Comparison of ENCODE assay signal across 19 cellular contexts in genomic region chr20:2575682-2576081, GRCh38. TPM values are rescaled to one million over a fixed set of nuclear protein-coding genes. Genes with fewer than 3 reads are reported as not detected.
DNase-seq lines count a peak whose midpoint lies in the region; ATAC-seq and TF ChIP-seq lines count a peak whose summit lies in the region.
"Had no signal": no experiment of that assay in that cellular context is flagged by ENCODE, and none has a peak within 500 bp of the region (broad histone marks: within the 10 kb centered on the region; RNA-seq: fewer than 3 reads in every experiment).

No MANE protein-coding gene starts in this region.

- ATAC-seq in SK-N-SH treated with all-trans-retinoic acid at 6 μM for 48 hours (no peak), HG02840 (IDR thresholded peaks at IDR 0.05; ENCODE audit: low FRiP score, unreplicated experiment) (no peak)
- ATAC-seq: CD8-positive, alpha-beta T cell had no signal

- WGBS in tibial nerve, 2 donors, result 19 to 24% methylated on average over 1 of the region's 1 CpG

- peak overlapping the region; percentile 78 for H3K27ac ChIP-seq in SK-N-MC
- H3K27ac ChIP-seq in tibial nerve, result no peak overlapping the region
- H3K27ac ChIP-seq: BLaER1, C4-2B, GM23248 had no signal

- no peak overlapping the region for H3K9ac ChIP-seq in SK-N-MC (ENCODE audit: insufficient read length)
- H3K9ac ChIP-seq: BLaER1, GM23248 had no signal

- H3K4me1 ChIP-seq in tibial nerve, result no peaks in the 10 kb centered on the region
- H3K4me1 ChIP-seq: BLaER1, Caco-2 had no signal

- H3K4me3 ChIP-seq in SK-N-MC (peak overlapping the region; percentile 19), tibial nerve (no peak overlapping the region)
- H3K4me3 ChIP-seq: BLaER1, GM23248 had no signal

- H3K27ac Mint-ChIP-seq in nephron, result peak overlapping the region; percentile 27 to 83 (median 73)
- H3K27ac Mint-ChIP-seq: B cell; CD4-positive, CD25-positive, alpha-beta regulatory T cell; CD8-positive, alpha-beta T cell had no signal

- no peaks in the 10 kb centered on the region for H3K9me3 Mint-ChIP-seq in nephron
- H3K9me3 Mint-ChIP-seq: CD4-positive, CD25-positive, alpha-beta regulatory T cell; CD8-positive, alpha-beta T cell had no signal

- no peaks in the 10 kb centered on the region for H3K36me3 ChIP-seq in SK-N-MC (ENCODE audit: insufficient read depth, low read length)
- H3K36me3 ChIP-seq in tibial nerve, result no peaks in the 10 kb centered on the region
- H3K36me3 ChIP-seq: BLaER1 had no signal

- TF ChIP-seq POLR2A in tibial nerve (IDR thresholded peaks at IDR 0.05), result no peak

- peaks cover 18% of the 10 kb centered on the region for H3K4me1 Mint-ChIP-seq in nephron
- H3K4me1 Mint-ChIP-seq: B cell; CD4-positive, CD25-positive, alpha-beta regulatory T cell had no signal

- peaks cover 22% of the 10 kb centered on the region for H3K27me3 Mint-ChIP-seq in nephron (ENCODE audit: low read depth)

- H3K9me3 ChIP-seq in SK-N-MC (ENCODE audit: low read depth, low read length), result no peaks in the 10 kb centered on the region
- no peaks in the 10 kb centered on the region for H3K9me3 ChIP-seq in tibial nerve
- H3K9me3 ChIP-seq: BLaER1, Caco-2 had no signal

- no peak for TF ChIP-seq EP300 in tibial nerve (IDR thresholded peaks at IDR 0.05)

- peaks cover 0 to 19% of the 10 kb centered on the region in 2 donors for H3K27me3 ChIP-seq in tibial nerve
- H3K27me3 ChIP-seq: BLaER1 had no signal

- no peaks in the 10 kb centered on the region for H3K36me3 Mint-ChIP-seq in nephron (ENCODE audit: low read depth)
- H3K36me3 Mint-ChIP-seq: CD4-positive, CD25-positive, alpha-beta regulatory T cell; CD8-positive, alpha-beta T cell had no signal

- DNase-seq in SK-N-MC (ENCODE audit: low read depth, low spot score), result no peak
- no peak for DNase-seq in tibial nerve (ENCODE audit: low spot score in 2 of 2)
- no peak for DNase-seq in LoVo (ENCODE audit: low spot score)
- DNase-seq: Caco-2; CD4-positive, CD25-positive, alpha-beta regulatory T cell; CD8-positive, alpha-beta T cell; DMS153; DND-41; GM23248; H7; HCEC 1CT had no signal

- TF ChIP-seq CTCF in nephron (IDR thresholded peaks at IDR 0.05; ENCODE audit: unreplicated experiment in 3 of 3), result no peak
- no peak for TF ChIP-seq CTCF in tibial nerve (IDR thresholded peaks at IDR 0.05)

- no peak overlapping the region for H3K4me3 Mint-ChIP-seq in nephron
- H3K4me3 Mint-ChIP-seq: B cell; CD4-positive, CD25-positive, alpha-beta regulatory T cell; CD8-positive, alpha-beta T cell had no signal

TF ChIP-seq in SK-N-SH treated with all-trans-retinoic acid at 6 μM for 48 hours, 23 proteins besides CTCF, POLR2A, EP300 and RAD21 (continues in another document):
- no peak for TF ChIP-seq POU6F1 (CRISPR knock-in tag; IDR thresholded peaks at IDR 0.05; ENCODE audit: borderline replicate concordance, low read depth)
- TF ChIP-seq TOX (CRISPR knock-in tag; IDR thresholded peaks at IDR 0.05; ENCODE audit: borderline replicate concordance), result no peak
- peak; percentile 50; the same call in 1 of the 2 replicates for TF ChIP-seq CREB5 (CRISPR knock-in tag; IDR thresholded peaks at IDR 0.05; ENCODE audit: low read depth)
- no peak for TF ChIP-seq OSR1 (CRISPR knock-in tag; IDR thresholded peaks at IDR 0.05)
- no peak for TF ChIP-seq PATZ1 (CRISPR knock-in tag; IDR thresholded peaks at IDR 0.05; ENCODE audit: borderline replicate concordance)
- peak; percentile 61; the same call in 1 of the 2 replicates for TF ChIP-seq SNAI2 (CRISPR knock-in tag; IDR thresholded peaks at IDR 0.05)
- no peak for TF ChIP-seq ZFP3 (CRISPR knock-in tag; IDR thresholded peaks at IDR 0.05)
- TF ChIP-seq ZNF8 (CRISPR knock-in tag; IDR thresholded peaks at IDR 0.05), result peak; percentile 40; the same call in 1 of the 2 replicates
- TF ChIP-seq ISL1 (CRISPR knock-in tag; IDR thresholded peaks at IDR 0.05), result peak; percentile 98
- TF ChIP-seq CSRNP3 (CRISPR knock-in tag; IDR thresholded peaks at IDR 0.05), result peak; percentile 55; the same call in 1 of the 2 replicates
- TF ChIP-seq ZNF70 (CRISPR knock-in tag; IDR thresholded peaks at IDR 0.05), result peak; percentile 52; the same call in 1 of the 2 replicates
- no peak; the same call in 1 of the 2 replicates for TF ChIP-seq PPARA (CRISPR knock-in tag; IDR thresholded peaks at IDR 0.05; ENCODE audit: borderline replicate concordance)
- TF ChIP-seq ZNF565 (CRISPR knock-in tag; conservative IDR thresholded peaks at IDR 0.05; ENCODE audit: low read depth), result no peak
- TF ChIP-seq TSHZ2 (CRISPR knock-in tag; IDR thresholded peaks at IDR 0.05), result peak; percentile 45; the same call in 1 of the 2 replicates
- no peak for TF ChIP-seq GLIS3 (CRISPR knock-in tag; IDR thresholded peaks at IDR 0.05)
- TF ChIP-seq ESRRG (CRISPR knock-in tag; IDR thresholded peaks at IDR 0.05), result peak; percentile 79; the same call in 1 of the 2 replicates

RNA-seq across cellular contexts. Expression of gene TMC2, which starts 39.3 kb away (rescaled TPM):
- under 1 TPM; 0.21 to 0.59 (median 0.26) TPM for total RNA-seq in tibial nerve
- total RNA-seq: A172; B cell; Caco-2; CD4-positive, CD25-positive, alpha-beta regulatory T cell; CD8-positive, alpha-beta T cell; GM23248; H1; H7 had no signal
